In the genomic region with DNA sequence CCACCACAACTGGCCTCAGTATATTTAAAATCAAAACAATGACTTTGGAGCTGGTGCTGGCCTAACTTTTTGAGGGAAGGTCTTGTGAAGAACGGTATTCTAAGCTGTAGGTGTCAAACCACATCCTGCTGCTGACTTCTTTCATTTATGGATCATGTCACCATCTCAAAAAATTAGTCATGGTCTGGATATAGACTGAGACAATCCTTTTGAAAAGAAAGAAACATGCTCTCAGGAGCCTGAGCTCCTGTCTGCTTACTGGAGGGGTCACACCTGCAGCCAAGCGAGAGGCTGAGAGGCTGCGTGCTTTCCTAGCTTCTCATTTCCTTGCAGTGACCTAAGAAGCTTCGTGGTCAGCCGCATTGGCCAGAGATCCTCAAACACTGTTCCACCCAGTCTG, we compare ENCODE assay signal across 9 cellular contexts. TPM values are rescaled to one million over a fixed set of nuclear protein-coding genes. Genes with fewer than 3 reads are reported as not detected.
DNase-seq lines count a peak whose midpoint lies in the region; ATAC-seq, FAIRE-seq and TF ChIP-seq lines count a peak whose summit lies in the region.
"Had no signal": no experiment of that assay in that cellular context is flagged by ENCODE, and none has a peak within 500 bp of the region (broad histone marks: within the 10 kb centered on the region; RNA-seq: fewer than 3 reads in every experiment).

No MANE protein-coding gene starts in this region.

- H3K27me3 ChIP-seq in DND-41 (ENCODE audit: insufficient read depth, low read length, poor library complexity) (no peaks in the 10 kb centered on the region), uterus (no peaks in the 10 kb centered on the region)

- H2AFZ ChIP-seq in DND-41 (ENCODE audit: low read depth, low read length) = no peak overlapping the region

- H3K9ac ChIP-seq in DND-41 (ENCODE audit: low read depth, low read length) = no peak overlapping the region

- no peak overlapping the region for H3K27ac ChIP-seq in DND-41 (ENCODE audit: low read length)
- no peak overlapping the region for H3K27ac ChIP-seq in uterus

- no peak overlapping the region for H3K4me3 ChIP-seq in DND-41 (ENCODE audit: low read depth in 1 of 2, low read length in 2 of 2)
- H3K4me3 ChIP-seq in astrocyte of the spinal cord (ENCODE audit: low read depth, low read length) = no peak overlapping the region
- no peak overlapping the region for H3K4me3 ChIP-seq in uterus

- no peak for TF ChIP-seq CTCF in DND-41 (IDR thresholded peaks at IDR 0.05; ENCODE audit: borderline replicate concordance, extremely low read depth, low read length, poor library complexity, severe bottlenecking)
- TF ChIP-seq CTCF in astrocyte of the spinal cord (IDR thresholded peaks at IDR 0.05; ENCODE audit: low read depth, low read length) = no peak
- TF ChIP-seq CTCF in uterus (IDR thresholded peaks at IDR 0.05) = no peak
- TF ChIP-seq CTCF in D721Med (IDR thresholded peaks at IDR 0.05; ENCODE audit: insufficient read depth, missing control alignments) = no peak

- DNase-seq in DND-41 (peak; percentile 24), astrocyte of the spinal cord (ENCODE audit: low read depth, low spot score) (peak; percentile 76), uterus (no peak), D721Med (ENCODE audit: insufficient read length, low spot score) (no peak), H4 (ENCODE audit: low spot score) (no peak), NCI-H187 (lab: John Stamatoyannopoulos, UW) (no peak)
- DNase-seq: SHP77 treated with DMSO at 0.1 percent for 48 hours had no signal

- TF ChIP-seq POLR2A in uterus (IDR thresholded peaks at IDR 0.05) = no peak

- H3K79me2 ChIP-seq in DND-41 (ENCODE audit: insufficient read depth, low read length) = no peaks in the 10 kb centered on the region

- H3K4me2 ChIP-seq in DND-41 (ENCODE audit: insufficient read depth, low read length) = no peak overlapping the region

- H4K20me1 ChIP-seq in DND-41 (ENCODE audit: insufficient read depth, low read length) = no peaks in the 10 kb centered on the region

- H3K4me1 ChIP-seq in DND-41 (ENCODE audit: insufficient read depth, low read length) = no peaks in the 10 kb centered on the region
- H3K4me1 ChIP-seq in uterus = no peaks in the 10 kb centered on the region

- in situ Hi-C loops in astrocyte of the spinal cord (cut with HindIII; ENCODE audit: low sequenced_read_pairs) = no loop called here

- intact Hi-C loops in uterus (cut with DNase I; ENCODE audit: low total_unique reads) = no loop called here

- ATAC-seq in DND-41 (ENCODE audit: insufficient read depth, low read depth) (peak; percentile 91), GM21423 (IDR thresholded peaks at IDR 0.05; ENCODE audit: unreplicated experiment) (peak; percentile 81), HG03571 (IDR thresholded peaks at IDR 0.05; ENCODE audit: unreplicated experiment) (peak; percentile 88)

- H3K36me3 ChIP-seq in DND-41 (ENCODE audit: insufficient read depth, low read length) (no peaks in the 10 kb centered on the region), uterus (no peaks in the 10 kb centered on the region)

- no peak for FAIRE-seq in D721Med (lab: Jason Lieb, UNC)

- H3K9me3 ChIP-seq in DND-41 (ENCODE audit: insufficient read depth, low read length, severe bottlenecking) = no peaks in the 10 kb centered on the region
- H3K9me3 ChIP-seq in uterus = no peaks in the 10 kb centered on the region

RNA-seq across cellular contexts. Expression of a gene that starts 55.2 kb away (rescaled TPM):
- 10 to 100 TPM; 25.7 to 77.1 (median 56.6) TPM for total RNA-seq in uterus
- total RNA-seq in H4 (2014; rRNA removed; shearing (Covaris generic)) = 3.4 and 5.7 TPM in 2 replicates

Comparison
In these comparisons a context has a peak if more than half of its experiments do, and no peak if none do; other contexts are left out.
1. DNase-seq: peak in DND-41 (single experiment) and astrocyte of the spinal cord (single experiment); none in uterus (0 of 2), D721Med (single experiment), H4 (single experiment) and NCI-H187 (0 of 2).
2. Peak in every context shown above with its lines, with median percentiles within 50 percentile points of each other: ATAC-seq.